In genomic region chr2:219058541-219059374, GRCh38 we compare ENCODE assay signal across 10 cellular contexts. TPM values are rescaled to one million over a fixed set of nuclear protein-coding genes. Genes with fewer than 3 reads are reported as not detected.
A peak's percentile ranks its signal among the peaks of the same experiment; 100 is the strongest.
DNase-seq lines count a peak whose midpoint lies in the region; ATAC-seq and TF ChIP-seq lines count a peak whose summit lies in the region.
"Had no signal": no experiment of that assay in that cellular context is flagged by ENCODE, and none has a peak within 500 bp of the region (broad histone marks: within the 10 kb centered on the region; RNA-seq: fewer than 3 reads in every experiment).

No MANE protein-coding gene starts in this region.

- ATAC-seq in HG03280 (IDR thresholded peaks at IDR 0.05; ENCODE audit: unreplicated experiment) (no peak), GM19328 (IDR thresholded peaks at IDR 0.05; ENCODE audit: unreplicated experiment) (no peak), GM21515 (IDR thresholded peaks at IDR 0.05; ENCODE audit: unreplicated experiment) (no peak)

- H3K27ac ChIP-seq in coronary artery: peak overlapping the region in 1 of 2 donors; percentile 23
- peak overlapping the region; percentile 81 to 90 for H3K27ac ChIP-seq in mucosa of rectum (ENCODE audit: low read depth in 2 of 2, low read length in 2 of 2)

- H3K4me1 ChIP-seq in mucosa of rectum (ENCODE audit: control insufficient read depth in 2 of 2, insufficient read depth in 2 of 2, low read length in 2 of 2): peaks cover 17 to 20% of the 10 kb centered on the region in 2 donors

- peaks cover 29 to 32% of the 10 kb centered on the region in 2 donors for H3K36me3 ChIP-seq in mucosa of rectum (ENCODE audit: control insufficient read depth in 2 of 2, insufficient read depth in 2 of 2, low read length in 2 of 2)

- H3K36me3 Mint-ChIP-seq in HFFc6 (ENCODE audit: low read depth): no peaks in the 10 kb centered on the region

- DNase-seq in ACHN (peak; percentile 82), HFFc6 (peak; percentile 19), coronary artery (ENCODE audit: low spot score) (no peak), activated gamma-delta T cell (lab: John Stamatoyannopoulos, UW) (no peak)

- peaks cover 59% of the 10 kb centered on the region for H3K27me3 Mint-ChIP-seq in HFFc6 (ENCODE audit: insufficient read depth)

- H3K27me3 ChIP-seq in mucosa of rectum (ENCODE audit: control insufficient read depth in 2 of 2, insufficient read depth in 2 of 2, low read length in 2 of 2): peaks cover 14 to 16% of the 10 kb centered on the region in 2 donors

- H3K9ac ChIP-seq in mucosa of rectum (ENCODE audit: low read depth in 1 of 2, low read length in 2 of 2): peak overlapping the region; percentile 85 to 98

- peak overlapping the region; percentile 64 for H3K4me3 ChIP-seq in coronary artery
- H3K4me3 ChIP-seq in mucosa of rectum (ENCODE audit: low read length in 2 of 2): peak overlapping the region; percentile 86 to 96

- peaks cover 15% of the 10 kb centered on the region for H3K4me1 Mint-ChIP-seq in HFFc6 (ENCODE audit: low read depth)

- in situ Hi-C loops in ACHN (cut with HindIII; ENCODE audit: low pct_ligation_motif_present, low pct_unique_long_range_greater_than_20kb, low sequenced_read_pairs): no loop called here

- H3K4me3 Mint-ChIP-seq in HFFc6: peak overlapping the region; percentile 31; the same call in 1 of the 2 replicates
- H3K4me3 Mint-ChIP-seq: T-helper 1 cell treated with Interleukin-12 subunit alpha and Interleukin-12 subunit beta and Interleukin-4 antibody, amounts not matched to agents 30 μg/mL and 1 μg/mL, for 36 hours had no signal

- TF ChIP-seq CTCF in HFFc6 (IDR thresholded peaks at IDR 0.05) (no peak), coronary artery (IDR thresholded peaks at IDR 0.05) (no peak)

- H3K9me3 ChIP-seq in mucosa of rectum (ENCODE audit: control insufficient read depth in 2 of 2, low read length in 2 of 2): no peaks in the 10 kb centered on the region

- no peaks in the 10 kb centered on the region for H3K9me3 Mint-ChIP-seq in HFFc6
- H3K9me3 Mint-ChIP-seq: T-helper 1 cell treated with Interleukin-12 subunit alpha and Interleukin-12 subunit beta and Interleukin-4 antibody, amounts not matched to agents 30 μg/mL and 1 μg/mL, for 36 hours had no signal

- no peak overlapping the region for H3K27ac Mint-ChIP-seq in HFFc6
- H3K27ac Mint-ChIP-seq: T-helper 1 cell treated with Interleukin-12 subunit alpha and Interleukin-12 subunit beta and Interleukin-4 antibody, amounts not matched to agents 30 μg/mL and 1 μg/mL, for 36 hours had no signal

RNA-seq across cellular contexts. Expression of gene IHH, which starts 2.0 kb away (rescaled TPM):
- total RNA-seq in HFFc6 (2021; fragmentation: NEBNext Ultra II Directional; extraction: Animal tissue kit (Norgen Biotek cat#: 25700)): not detected
- total RNA-seq: bronchial epithelial cell had no signal

RNA-seq across cellular contexts. Expression of gene CFAP65, which starts 17.4 kb away (rescaled TPM):
- not detected for total RNA-seq in HFFc6 (2021; fragmentation: NEBNext Ultra II Directional; extraction: Animal tissue kit (Norgen Biotek cat#: 25700))
- total RNA-seq: bronchial epithelial cell had no signal

Comparison
In these comparisons a context has a peak if more than half of its experiments do, and no peak if none do; other contexts are left out.
1. DNase-seq: peak in ACHN (single experiment) and HFFc6 (single experiment); none in coronary artery (single experiment) and activated gamma-delta T cell (single experiment).